28 cellular contexts compared by ENCODE assay signal in genomic region chr3:66426135-66426534, GRCh38.
DNase-seq lines count a peak whose midpoint lies in the region; ATAC-seq, FAIRE-seq and TF ChIP-seq lines count a peak whose summit lies in the region.
"Had no signal": no experiment of that assay in that cellular context is flagged by ENCODE, and none has a peak within 500 bp of the region (broad histone marks: within the 10 kb centered on the region; RNA-seq: fewer than 3 reads in every experiment).

No MANE protein-coding gene starts in this region.

- H3K9me3 ChIP-seq in GM12878 (replicated peaks; ENCODE audit: control insufficient read depth, insufficient read depth, low read length) (peaks cover 5% of the 10 kb centered on the region; the same call in 2 of the 3 replicates), uterus (no peaks in the 10 kb centered on the region)
- no peaks in the 10 kb centered on the region for H3K9me3 ChIP-seq in CD8-positive, alpha-beta memory T cell (ENCODE audit: low read length)
- H3K9me3 ChIP-seq: BE2C, SK-N-SH had no signal

- RAD21 ChIA-PET in GM12878 (lab: Charles Lee; ENCODE audit: unreplicated experiment), result no interaction called here

- H3K9me3 Mint-ChIP-seq in osteocyte (ENCODE audit: unreplicated experiment), result peaks cover 6% of the 10 kb centered on the region
- H3K9me3 Mint-ChIP-seq in CD8-positive, alpha-beta memory T cell, result peaks cover 5 to 24% (median 18%) of the 10 kb centered on the region in 5 donors

- H3K36me3 Mint-ChIP-seq in osteocyte (ENCODE audit: unreplicated experiment), result peaks cover 24% of the 10 kb centered on the region
- peaks cover 19 to 27% (median 23%) of the 10 kb centered on the region in 3 donors for H3K36me3 Mint-ChIP-seq in CD8-positive, alpha-beta memory T cell

- intact Hi-C loops in cardiac septum (cut with DNase I) (no loop called here), left cardiac atrium (cut with DNase I) (no loop called here), GM12878 (cut with micrococcal nuclease; ENCODE audit: unreplicated experiment) (no loop called here), uterus (cut with DNase I; ENCODE audit: low total_unique reads) (no loop called here)

- DNase-seq in cardiac septum (ENCODE audit: low spot score) (peak; percentile 17), left cardiac atrium (no peak), GM12878 (ENCODE audit: low read depth, low spot score) (no peak), osteocyte (ENCODE audit: extremely low spot score, unreplicated experiment) (no peak), uterus (no peak), dedifferentiated amniotic fluid mesenchymal stem cell (ENCODE audit: extremely low spot score) (no peak), G401 (ENCODE audit: low spot score) (no peak)
- DNase-seq in CD8-positive, alpha-beta memory T cell, result no peak
- DNase-seq: activated CD4-positive, alpha-beta T cell treated with anti-CD3 and anti-CD28 coated beads for 4 hours; activated T-cell treated with anti-CD3 and anti-CD28 coated beads, Interleukin-2, amount 50 U/mL, for 48 hours; aorta; BE2C; Calu3; H7; MM.1S; NCI-H1417 treated with DMSO at 0.1 percent for 48 hours; NCI-H2081 treated with DMSO at 0.1 percent for 48 hours; NCI-H82; retina; RPMI8226; SK-N-SH; stimulated activated naive CD8-positive, alpha-beta T cell treated with anti-CD3 and anti-CD28 coated beads, Interleukin-15, amount 100 ng/mL, for 72 hours; T-helper 17 cell; upper lobe of left lung had no signal

- in situ Hi-C loops in GM12878 (cut with MboI) (no loop called here), G401 (cut with HindIII; ENCODE audit: low sequenced_read_pairs) (no loop called here)

- WGBS in GM12878 (ENCODE audit: insufficient coverage, insufficient replicate concordance, low lambda C conversion rate, missing lambda C conversion rate), result 0% methylated on average over 1 of the region's 1 CpG

- TF ChIP-seq CTCF in GM12878 (IDR thresholded peaks at IDR 0.05 in 2 of 3, conservative IDR thresholded peaks at IDR 0.05 in 1 of 3; ENCODE audit: control insufficient read depth in 2 of 3, extremely low read depth in 1 of 3, insufficient read depth in 1 of 3, low read depth in 3 of 3, low read length in 3 of 3), result no peak
- TF ChIP-seq CTCF in osteocyte (IDR thresholded peaks at IDR 0.05), result no peak
- no peak for TF ChIP-seq CTCF in uterus (IDR thresholded peaks at IDR 0.05)

- H3K27me3 ChIP-seq in GM12878 (replicated peaks in 1 of 2; ENCODE audit: control insufficient read depth in 2 of 2, insufficient read depth in 2 of 2, low read length in 1 of 2), result no peaks in the 10 kb centered on the region
- no peaks in the 10 kb centered on the region for H3K27me3 ChIP-seq in uterus
- no peaks in the 10 kb centered on the region for H3K27me3 ChIP-seq in CD8-positive, alpha-beta memory T cell (ENCODE audit: insufficient read depth, low read length, poor library complexity, severe bottlenecking)
- H3K27me3 ChIP-seq: BE2C, upper lobe of left lung had no signal

- no TSS peak for BruUV-seq in GM12878 (replicated peaks; lab: Mats Ljungman, UMichigan)

- H3K27ac Mint-ChIP-seq in osteocyte (ENCODE audit: unreplicated experiment), result peak overlapping the region; percentile 28
- peak overlapping the region in 1 of 8 donors; percentile 45 for H3K27ac Mint-ChIP-seq in CD8-positive, alpha-beta memory T cell
- H3K27ac Mint-ChIP-seq: memory B cell; stimulated activated naive CD8-positive, alpha-beta T cell treated with anti-CD3 and anti-CD28 coated beads, Interleukin-15, amount 100 ng/mL, for 72 hours; T-helper 17 cell had no signal

- no peak for TF ChIP-seq RAD21 in GM12878 (IDR thresholded peaks at IDR 0.05; ENCODE audit: insufficient read depth, low read depth, low read length)

- POLR2A ChIA-PET in GM12878 (lab: Charles Lee), result no interaction called here
- POLR2A ChIA-PET in CD8-positive, alpha-beta memory T cell (lab: Charles Lee), result no interaction called here

- H3K4me3 ChIP-seq in GM12878, result no peak overlapping the region
- no peak overlapping the region for H3K4me3 ChIP-seq in uterus
- H3K4me3 ChIP-seq in CD8-positive, alpha-beta memory T cell (ENCODE audit: low read length), result no peak overlapping the region
- H3K4me3 ChIP-seq: upper lobe of left lung had no signal

- H3K27me3 Mint-ChIP-seq in osteocyte (ENCODE audit: unreplicated experiment), result no peaks in the 10 kb centered on the region
- no peaks in the 10 kb centered on the region for H3K27me3 Mint-ChIP-seq in CD8-positive, alpha-beta memory T cell
- H3K27me3 Mint-ChIP-seq: memory B cell, T-helper 17 cell had no signal

- H3K4me1 Mint-ChIP-seq in osteocyte (ENCODE audit: unreplicated experiment), result peaks cover 72% of the 10 kb centered on the region
- H3K4me1 Mint-ChIP-seq in CD8-positive, alpha-beta memory T cell, result peaks cover 47 to 77% (median 71%) of the 10 kb centered on the region in 3 donors
- H3K4me1 Mint-ChIP-seq: memory B cell; stimulated activated naive CD8-positive, alpha-beta T cell treated with anti-CD3 and anti-CD28 coated beads, Interleukin-15, amount 100 ng/mL, for 72 hours had no signal

- H3K27ac ChIP-seq in GM12878 (ENCODE audit: control insufficient read depth, insufficient read depth) (no peak overlapping the region), uterus (peak overlapping the region; percentile 71 to 81)
- no peak overlapping the region for H3K27ac ChIP-seq in CD8-positive, alpha-beta memory T cell (ENCODE audit: low read depth, low read length)
- H3K27ac ChIP-seq: HL-60 had no signal

- CTCF ChIA-PET in GM12878 (lab: Yijun Ruan, JAX), result interaction anchor here (1.0 to 1.5 kb wide), 2 partner anchors 19 to 41 kb away, joined by 3 read pairs; no protein-coding TSS in a partner anchor
- CTCF ChIA-PET in CD8-positive, alpha-beta memory T cell (lab: Charles Lee), result no interaction called here

- no peak for TF ChIP-seq EP300 in GM12878 (IDR thresholded peaks at IDR 0.05; ENCODE audit: borderline replicate concordance in 1 of 2, control insufficient read depth in 1 of 2, low read depth in 2 of 2, low read length in 2 of 2)

- FAIRE-seq in GM12878 (lab: Jason Lieb, UNC), result no peak
- FAIRE-seq: GM19239 had no signal

- no peaks in the 10 kb centered on the region for H3K79me2 ChIP-seq in GM12878 (ENCODE audit: control insufficient read depth, insufficient read depth, low read length)

- H3K36me3 ChIP-seq in GM12878 (ENCODE audit: control insufficient read depth in 2 of 2, insufficient read depth in 2 of 2, low read length in 1 of 2), result no peaks in the 10 kb centered on the region
- no peaks in the 10 kb centered on the region for H3K36me3 ChIP-seq in uterus
- no peaks in the 10 kb centered on the region for H3K36me3 ChIP-seq in CD8-positive, alpha-beta memory T cell (ENCODE audit: insufficient read depth, low read length)
- H3K36me3 ChIP-seq: BE2C, upper lobe of left lung had no signal

- H3K4me2 ChIP-seq in GM12878 (ENCODE audit: control insufficient read depth, insufficient read depth), result no peak overlapping the region
- H3K4me2 ChIP-seq: SK-N-SH had no signal

- no peak overlapping the region for H3K9ac ChIP-seq in GM12878 (ENCODE audit: control insufficient read depth, insufficient read depth, low read length)
- H3K9ac ChIP-seq: SK-N-SH had no signal

- H2AFZ ChIP-seq in GM12878 (ENCODE audit: control insufficient read depth, low read depth, low read length), result no peak overlapping the region

- SMC1A ChIA-PET in GM12878 (lab: Charles Lee; ENCODE audit: uncharacterized antibody, unreplicated experiment), result interaction anchor here (0.6 to 1.3 kb wide), 2 partner anchors 13 to 36 kb away, joined by 3 read pairs; no protein-coding TSS in a partner anchor

- no peaks in the 10 kb centered on the region for H4K20me1 ChIP-seq in GM12878 (ENCODE audit: control insufficient read depth, insufficient read depth)

- TF ChIP-seq POLR2A in GM12878 (IDR thresholded peaks at IDR 0.05; ENCODE audit: low read depth, low read length) (no peak), uterus (IDR thresholded peaks at IDR 0.05) (no peak)

- no peak for ATAC-seq in left cardiac atrium
- ATAC-seq in GM12878, result no peak
- ATAC-seq: activated naive CD4-positive, alpha-beta T cell treated with anti-CD3 and anti-CD28 coated beads, Interleukin-2, amount 50 U/mL, for 72 hours; stimulated activated naive CD8-positive, alpha-beta T cell treated with anti-CD3 and anti-CD28 coated beads, Interleukin-15, amount 100 ng/mL, for 72 hours; T-helper 17 cell had no signal

- no peaks in the 10 kb centered on the region for H3K4me1 ChIP-seq in GM12878 (ENCODE audit: control insufficient read depth, insufficient read depth, low read length)
- peaks cover 16 to 32% of the 10 kb centered on the region in 2 donors for H3K4me1 ChIP-seq in uterus
- H3K4me1 ChIP-seq in CD8-positive, alpha-beta memory T cell (ENCODE audit: insufficient read depth, low read length), result no peaks in the 10 kb centered on the region

- H3K4me3 Mint-ChIP-seq in osteocyte (ENCODE audit: unreplicated experiment), result no peak overlapping the region
- no peak overlapping the region for H3K4me3 Mint-ChIP-seq in CD8-positive, alpha-beta memory T cell
- H3K4me3 Mint-ChIP-seq: memory B cell; stimulated activated naive CD8-positive, alpha-beta T cell treated with anti-CD3 and anti-CD28 coated beads, Interleukin-15, amount 100 ng/mL, for 72 hours; T-helper 17 cell had no signal

TF ChIP-seq in GM12878, 131 proteins besides CTCF, POLR2A, EP300 and RAD21 (continues in another document):
- peak; percentile 75 for TF ChIP-seq ZBTB40 (IDR thresholded peaks at IDR 0.05; ENCODE audit: borderline replicate concordance)

Comparison
In these comparisons a context has a peak if more than half of its experiments do, and no peak if none do; other contexts are left out.
1. H3K27ac ChIP-seq: peak in uterus (2 of 2); none in GM12878 (single experiment) and CD8-positive, alpha-beta memory T cell (single experiment).